ENCODE assay signal across 30 cellular contexts in the genomic region with DNA sequence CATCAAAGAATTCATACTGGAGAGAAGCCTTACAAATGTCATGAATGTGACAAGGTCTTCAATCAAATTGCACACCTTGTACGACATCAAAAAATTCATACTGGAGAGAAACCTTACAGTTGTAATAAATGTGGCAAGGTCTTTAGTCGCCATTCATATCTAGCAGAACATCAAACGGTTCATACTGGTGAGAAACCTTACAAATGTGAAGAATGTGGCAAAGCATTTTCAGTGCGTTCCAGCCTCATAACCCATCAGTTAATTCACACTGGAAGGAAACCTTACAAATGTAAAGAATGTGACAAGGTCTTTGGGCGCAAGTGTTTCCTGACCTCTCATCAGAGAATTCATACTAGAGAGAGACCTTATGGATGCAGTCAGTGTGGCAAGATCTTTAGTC. TPM values are rescaled to one million over a fixed set of nuclear protein-coding genes. Genes with fewer than 3 reads are reported as not detected.
"Had no signal": no experiment of that assay in that cellular context is flagged by ENCODE, and none has a peak within 500 bp of the region (broad histone marks: within the 10 kb centered on the region; RNA-seq: fewer than 3 reads in every experiment).

No MANE protein-coding gene starts in this region.

- H3K27me3 ChIP-seq: left lung, neural progenitor cell, neutrophil, sigmoid colon, spleen, tibial nerve, upper lobe of left lung, vagina had no signal

- H3K36me3 ChIP-seq: neural progenitor cell, neutrophil had no signal

- H3K4me1 ChIP-seq: left lung, neural progenitor cell, parathyroid adenoma, sigmoid colon, spleen, tibial nerve, upper lobe of left lung, vagina had no signal

- H3K79me2 ChIP-seq: parathyroid adenoma had no signal

- H3K4me3 ChIP-seq: left lung, lung, neural progenitor cell, sigmoid colon, spleen, tibial nerve, upper lobe of left lung, vagina had no signal

- H3K4me2 ChIP-seq: neural progenitor cell had no signal

- H3K27ac ChIP-seq: left lung, neural progenitor cell, neutrophil, parathyroid adenoma, sigmoid colon, spleen, tibial nerve, upper lobe of left lung, vagina had no signal

- FAIRE-seq: islet of Langerhans, kidney, small intestine had no signal

- ATAC-seq: left colon; left lung; natural killer cell; right cardiac atrium; stimulated activated effector memory CD8-positive, alpha-beta T cell treated with anti-CD3 and anti-CD28 coated beads, Interleukin-12 subunit alpha, Interleukin-12 subunit beta, amount 100 ng/mL, for 72 hours had no signal

- H2AFZ ChIP-seq: neural progenitor cell, parathyroid adenoma had no signal

- H3K9ac ChIP-seq: neural progenitor cell, parathyroid adenoma had no signal

- DNase-seq: hypothalamus; immature natural killer cell; kidney; left colon; left lung; mesendoderm; naive B cell; natural killer cell; nephron progenitor cell; occipital lobe; retina; right cardiac atrium; sigmoid colon; small intestine; spleen; stimulated activated CD4-positive, alpha-beta T cell treated with anti-CD3 and anti-CD28 coated beads, Interleukin-4, amount 100 ng/mL, for 24 hours; stimulated activated naive CD4-positive, alpha-beta T cell; substantia nigra; upper lobe of left lung had no signal

RNA-seq across cellular contexts. Expression of gene ZNF534, which starts 13.2 kb away (rescaled TPM):
- total RNA-seq: kidney, left colon, mesothelial cell of epicardium, osteocyte, pulmonary artery endothelial cell, spleen, vagina had no signal
- polyA plus RNA-seq: immature natural killer cell had no signal

RNA-seq across cellular contexts. Expression of gene ZNF578, which starts 37.6 kb away (rescaled TPM):
- total RNA-seq: osteocyte had no signal
